8 cellular contexts compared by ENCODE assay signal in genomic region chr1:197743578-197743977, GRCh38.
"Had no signal": no experiment of that assay in that cellular context is flagged by ENCODE, and none has a peak within 500 bp of the region (broad histone marks: within the 10 kb centered on the region; RNA-seq: fewer than 3 reads in every experiment).

No MANE protein-coding gene starts in this region.

- DNase-seq: H9, HCEC 1CT, HFFc6, KG1 had no signal

- ATAC-seq: GM23338 had no signal

- H3K4me2 ChIP-seq: GM23338 had no signal

- H2AFZ ChIP-seq: GM23338 had no signal

- FAIRE-seq: H1, H54, HTR-8/SVneo had no signal

- H3K4me3 ChIP-seq: GM23338 had no signal
